Comparison of ENCODE assay signal across 22 cellular contexts in the genomic region with DNA sequence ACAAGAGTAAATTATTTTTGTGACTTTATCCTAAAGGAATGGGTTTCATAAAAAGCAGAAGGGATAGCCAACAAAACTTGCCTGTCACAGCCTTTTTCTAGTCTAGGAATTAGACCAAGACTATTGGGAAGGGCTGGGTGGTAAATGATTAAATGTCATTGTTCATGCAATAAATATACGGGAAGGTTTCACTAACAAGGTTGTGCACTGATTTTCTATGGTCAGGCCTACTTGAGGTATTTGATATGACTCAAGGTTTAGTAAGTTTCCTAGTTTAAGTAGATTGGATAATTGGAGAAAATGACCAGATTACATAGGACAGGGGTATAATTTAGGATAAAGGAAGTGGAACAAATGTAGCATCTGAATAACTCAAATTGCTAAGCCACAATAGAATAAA.
"Had no signal": no experiment of that assay in that cellular context is flagged by ENCODE, and none has a peak within 500 bp of the region (broad histone marks: within the 10 kb centered on the region; RNA-seq: fewer than 3 reads in every experiment).

No MANE protein-coding gene starts in this region.

- H3K4me3 Mint-ChIP-seq: effector memory CD8-positive, alpha-beta T cell; memory B cell; natural killer cell; stimulated activated naive B cell treated with anti-CD40 and anti-IgM and Interleukin-4, amounts not matched to agents 10 μg/mL and 1 μg/mL and 100 μg/mL, for 72 hours; stimulated activated naive CD8-positive, alpha-beta T cell treated with anti-CD3 and anti-CD28 coated beads, Interleukin-15, Interleukin-2, amounts not matched to agents 100 ng/mL and 50 ng/mL, for 24 hours had no signal

- ATAC-seq: effector memory CD8-positive, alpha-beta T cell; gastrocnemius medialis; heart left ventricle; left lobe of liver; natural killer cell; pancreas; right lobe of liver; stimulated activated naive B cell treated with anti-CD40 and anti-IgM and Interleukin-4, amounts not matched to agents 10 μg/mL and 1 μg/mL and 100 μg/mL, for 72 hours; upper lobe of right lung had no signal

- H3K4me3 ChIP-seq: gastrocnemius medialis, heart left ventricle, lung, pancreas, right lobe of liver, transverse colon, upper lobe of right lung, uterus had no signal

- H3K27me3 ChIP-seq: gastrocnemius medialis, heart left ventricle, neutrophil, pancreas, right lobe of liver, transverse colon, upper lobe of right lung, uterus had no signal

- H3K27ac ChIP-seq: gastrocnemius medialis, heart left ventricle, neutrophil, pancreas, right lobe of liver, transverse colon, upper lobe of right lung, uterus had no signal

- H3K36me3 Mint-ChIP-seq: memory B cell; natural killer cell; stimulated activated naive B cell treated with anti-CD40 and anti-IgM and Interleukin-4, amounts not matched to agents 10 μg/mL and 1 μg/mL and 100 μg/mL, for 72 hours had no signal

- H3K4me1 ChIP-seq: gastrocnemius medialis, heart left ventricle, pancreas, right lobe of liver, transverse colon, upper lobe of right lung, uterus had no signal

- H3K36me3 ChIP-seq: gastrocnemius medialis, heart left ventricle, neutrophil, pancreas, right lobe of liver, transverse colon, upper lobe of right lung, uterus had no signal

- H3K4me1 Mint-ChIP-seq: memory B cell; natural killer cell; stimulated activated naive B cell treated with anti-CD40 and anti-IgM and Interleukin-4, amounts not matched to agents 10 μg/mL and 1 μg/mL and 100 μg/mL, for 72 hours had no signal

- H3K27ac Mint-ChIP-seq: effector memory CD8-positive, alpha-beta T cell; memory B cell; natural killer cell; stimulated activated naive B cell treated with anti-CD40 and anti-IgM and Interleukin-4, amounts not matched to agents 10 μg/mL and 1 μg/mL and 100 μg/mL, for 72 hours; stimulated activated naive CD8-positive, alpha-beta T cell treated with anti-CD3 and anti-CD28 coated beads, Interleukin-15, Interleukin-2, amounts not matched to agents 100 ng/mL and 50 ng/mL, for 24 hours had no signal

- H3K9me3 ChIP-seq: gastrocnemius medialis, heart left ventricle, neutrophil, pancreas, right lobe of liver, transverse colon, upper lobe of right lung, uterus had no signal

- H3K27me3 Mint-ChIP-seq: memory B cell; stimulated activated naive B cell treated with anti-CD40 and anti-IgM and Interleukin-4, amounts not matched to agents 10 μg/mL and 1 μg/mL and 100 μg/mL, for 72 hours; stimulated activated naive CD8-positive, alpha-beta T cell treated with anti-CD3 and anti-CD28 coated beads, Interleukin-15, Interleukin-2, amounts not matched to agents 100 ng/mL and 50 ng/mL, for 24 hours had no signal

- DNase-seq: cortex of kidney; effector memory CD8-positive, alpha-beta T cell; foreskin fibroblast; gastrocnemius medialis; heart left ventricle; hippocampal formation; islet precursor cell; natural killer cell; pancreas; right lobe of liver; small intestine; stimulated activated CD4-positive, alpha-beta T cell treated with anti-CD3 and anti-CD28 coated beads, Interleukin-15, amount 100 ng/mL, for 24 hours; stimulated activated CD4-positive, alpha-beta T cell treated with anti-CD3 and anti-CD28 coated beads, Interleukin-2, amount 100 ng/mL, for 48 hours; stimulated activated naive B cell treated with anti-CD40 and anti-IgM and Interleukin-4, amounts not matched to agents 10 μg/mL and 1 μg/mL and 100 μg/mL, for 72 hours; transverse colon; upper lobe of right lung; uterus had no signal

- H3K9me3 Mint-ChIP-seq: effector memory CD8-positive, alpha-beta T cell; memory B cell; natural killer cell; stimulated activated naive B cell treated with anti-CD40 and anti-IgM and Interleukin-4, amounts not matched to agents 10 μg/mL and 1 μg/mL and 100 μg/mL, for 72 hours; stimulated activated naive CD8-positive, alpha-beta T cell treated with anti-CD3 and anti-CD28 coated beads, Interleukin-15, Interleukin-2, amounts not matched to agents 100 ng/mL and 50 ng/mL, for 24 hours had no signal
